Comparison of ENCODE assay signal across 10 cellular contexts in genomic region chr17:78976907-78977680, GRCh38. TPM values are rescaled to one million over a fixed set of nuclear protein-coding genes. Genes with fewer than 3 reads are reported as not detected.
DNase-seq lines count a peak whose midpoint lies in the region; ATAC-seq and TF ChIP-seq lines count a peak whose summit lies in the region.
"Had no signal": no experiment of that assay in that cellular context is flagged by ENCODE, and none has a peak within 500 bp of the region (broad histone marks: within the 10 kb centered on the region; RNA-seq: fewer than 3 reads in every experiment).

No MANE protein-coding gene starts in this region.

- H3K4me3 ChIP-seq in CD4-positive, alpha-beta memory T cell (ENCODE audit: low read length in 2 of 2): no peak overlapping the region
- peak overlapping the region; percentile 81; the same call in 1 of the 2 replicates for H3K4me3 ChIP-seq in PC-9

- TF ChIP-seq CTCF in PC-9 (conservative IDR thresholded peaks at IDR 0.05) (no peak), osteocyte (IDR thresholded peaks at IDR 0.05) (no peak)

- peaks cover 33% of the 10 kb centered on the region for H3K79me2 ChIP-seq in PC-9 (ENCODE audit: low read depth)

- intact Hi-C loops in CD4-positive, alpha-beta memory T cell (cut with micrococcal nuclease): no loop called here
- intact Hi-C loops in PC-9 (cut with micrococcal nuclease; ENCODE audit: unreplicated experiment): no loop called here
- intact Hi-C loops in sciatic nerve (cut with DNase I): no loop called here

- POLR2A ChIA-PET in CD4-positive, alpha-beta memory T cell (lab: Charles Lee; ENCODE audit: partially characterized antibody): interaction anchor here (1.1 kb wide), 1 partner anchor 9 kb away, joined by 4 read pairs; no protein-coding TSS in a partner anchor
- POLR2A ChIA-PET in PC-9 (lab: Charles Lee; ENCODE audit: unreplicated experiment): no interaction called here

- no peak overlapping the region for H2AFZ ChIP-seq in PC-9

- H3K9me3 Mint-ChIP-seq in CD4-positive, alpha-beta memory T cell: no peaks in the 10 kb centered on the region
- no peaks in the 10 kb centered on the region for H3K9me3 Mint-ChIP-seq in osteocyte (ENCODE audit: unreplicated experiment)

- H3K4me1 ChIP-seq in CD4-positive, alpha-beta memory T cell (ENCODE audit: insufficient read depth, low read length): peaks cover 27% of the 10 kb centered on the region
- peaks cover 21% of the 10 kb centered on the region for H3K4me1 ChIP-seq in PC-9 (replicated peaks; ENCODE audit: insufficient read depth)

- peak overlapping the region in 1 of 7 donors; percentile 82 for H3K27ac Mint-ChIP-seq in CD4-positive, alpha-beta memory T cell
- peak overlapping the region; percentile 71 for H3K27ac Mint-ChIP-seq in osteocyte (ENCODE audit: unreplicated experiment)

- BruUV-seq in PC-9 (replicated peaks; lab: Mats Ljungman, UMichigan): no TSS peak

- no peaks in the 10 kb centered on the region; the same call in 1 of the 2 replicates for H3F3A ChIP-seq in PC-9 (ENCODE audit: insufficient read depth, low read depth)

- no peak overlapping the region for H3K27ac ChIP-seq in CD4-positive, alpha-beta memory T cell (ENCODE audit: low read depth, low read length)
- H3K27ac ChIP-seq in PC-9 (no peak overlapping the region), cingulate gyrus (ENCODE audit: low read depth, low read length) (peak overlapping the region; percentile 29)

- no peaks in the 10 kb centered on the region for H3K36me3 ChIP-seq in CD4-positive, alpha-beta memory T cell (ENCODE audit: insufficient read depth, low read length)
- no peaks in the 10 kb centered on the region for H3K36me3 ChIP-seq in PC-9 (ENCODE audit: low read depth)

- no peaks in the 10 kb centered on the region; the same call in 1 of the 2 replicates for H4K20me1 ChIP-seq in PC-9 (ENCODE audit: insufficient read depth)

- H3K4me3 Mint-ChIP-seq in CD4-positive, alpha-beta memory T cell: peak overlapping the region in 5 of 8 donors; percentile 10 to 65 (median 49)
- H3K4me3 Mint-ChIP-seq in osteocyte (ENCODE audit: unreplicated experiment): peak overlapping the region; percentile 47

- ATAC-seq in sciatic nerve (no peak), GM19035 (IDR thresholded peaks at IDR 0.05; ENCODE audit: unreplicated experiment) (no peak)

- H3K27me3 ChIP-seq in CD4-positive, alpha-beta memory T cell (ENCODE audit: insufficient read depth, low read length): no peaks in the 10 kb centered on the region
- H3K27me3 ChIP-seq in PC-9 (ENCODE audit: insufficient read depth, low read depth): no peaks in the 10 kb centered on the region

- H3K27me3 Mint-ChIP-seq in CD4-positive, alpha-beta memory T cell: no peaks in the 10 kb centered on the region
- no peaks in the 10 kb centered on the region for H3K27me3 Mint-ChIP-seq in osteocyte (ENCODE audit: unreplicated experiment)

- H3K4me2 ChIP-seq in PC-9: peak overlapping the region; percentile 92

- H3K9me3 ChIP-seq in CD4-positive, alpha-beta memory T cell (ENCODE audit: control insufficient read depth in 1 of 2, low read length in 2 of 2): no peaks in the 10 kb centered on the region
- no peaks in the 10 kb centered on the region for H3K9me3 ChIP-seq in PC-9 (ENCODE audit: insufficient read depth, low read depth)

- H3K4me1 Mint-ChIP-seq in CD4-positive, alpha-beta memory T cell: peaks cover 4 to 38% (median 15%) of the 10 kb centered on the region in 4 donors
- H3K4me1 Mint-ChIP-seq in osteocyte (ENCODE audit: unreplicated experiment): peaks cover 60% of the 10 kb centered on the region

- H3K9me2 ChIP-seq in PC-9 (ENCODE audit: insufficient read depth): no peaks in the 10 kb centered on the region

- CTCF ChIA-PET in CD4-positive, alpha-beta memory T cell (lab: Charles Lee; ENCODE audit: partially characterized antibody): no interaction called here
- CTCF ChIA-PET in PC-9 (lab: Charles Lee): no interaction called here

- no peak for DNase-seq in CD4-positive, alpha-beta memory T cell
- DNase-seq in PC-9 (no peak), osteocyte (ENCODE audit: extremely low spot score, unreplicated experiment) (no peak), NOMO-1 treated with DMSO at 0.1 percent for 48 hours (lab: John Stamatoyannopoulos, UW; ENCODE audit: unreplicated experiment) (no peak), sciatic nerve (ENCODE audit: low spot score) (no peak)
- no peak for DNase-seq in stimulated activated naive CD4-positive, alpha-beta T cell (lab: John Stamatoyannopoulos, UW)
- DNase-seq: activated CD4-positive, CD25-positive, alpha-beta regulatory T cell; kidney glomerular epithelial cell had no signal

- peaks cover 0 to 3% of the 10 kb centered on the region in 2 donors for H3K36me3 Mint-ChIP-seq in CD4-positive, alpha-beta memory T cell
- peaks cover 5% of the 10 kb centered on the region for H3K36me3 Mint-ChIP-seq in osteocyte (ENCODE audit: unreplicated experiment)

RNA-seq across cellular contexts. Expression of gene LGALS3BP, which starts 2.6 kb away (rescaled TPM):
- total RNA-seq in CD4-positive, alpha-beta memory T cell: 10 to 100 TPM; 44.8 to 45.5 TPM
- 10 to 100 TPM; 56.4 to 70.7 TPM for polyA plus RNA-seq in CD4-positive, alpha-beta memory T cell
- 507 and 685 TPM in 2 replicates for total RNA-seq in PC-9 (2021)
- 439 and 456 TPM in 2 replicates for total RNA-seq in osteocyte
- 147 TPM for total RNA-seq in sciatic nerve

RNA-seq across cellular contexts. Expression of gene CANT1, which starts 32.5 kb away (rescaled TPM):
- 10 to 100 TPM; 57.9 to 59.4 TPM for total RNA-seq in CD4-positive, alpha-beta memory T cell
- polyA plus RNA-seq in CD4-positive, alpha-beta memory T cell: 10 to 100 TPM in 1 of 2 donors, 1 to 10 TPM in 1; 7.2 to 10.5 TPM
- 116 and 183 TPM in 2 replicates for total RNA-seq in PC-9 (2021)
- 61.1 and 62.3 TPM in 2 replicates for total RNA-seq in osteocyte
- total RNA-seq in sciatic nerve: 28.9 TPM

RNA-seq across cellular contexts. Expression of gene C1QTNF1, which starts 46.9 kb away (rescaled TPM):
- total RNA-seq in CD4-positive, alpha-beta memory T cell: not detected
- not detected for polyA plus RNA-seq in CD4-positive, alpha-beta memory T cell
- total RNA-seq in PC-9 (2021) (3.4 and 3.9 TPM in 2 replicates), osteocyte (196 and 203 TPM in 2 replicates), sciatic nerve (22.6 TPM)

RNA-seq across cellular contexts. Expression of gene TIMP2, which starts 51.9 kb away (rescaled TPM):
- 1 to 10 TPM; 5.9 to 6.0 TPM for total RNA-seq in CD4-positive, alpha-beta memory T cell
- under 1 TPM in 1 of 2 donors, not detected in 1; 0.22 TPM for polyA plus RNA-seq in CD4-positive, alpha-beta memory T cell
- total RNA-seq in PC-9 (2021) (90.5 and 114 TPM in 2 replicates), osteocyte (1,096 and 1,211 TPM in 2 replicates), sciatic nerve (720 TPM)
